ENCODE assay signal across 1 cellular context in genomic region chr10:71712170-71712569, GRCh38.
TF ChIP-seq lines count a peak whose summit lies in the region.

No MANE protein-coding gene starts in this region.

TF ChIP-seq in IMR-90, 13 proteins besides CTCF, POLR2A, EP300 and RAD21 (continued from another document):
- TF ChIP-seq, protein P1, sequence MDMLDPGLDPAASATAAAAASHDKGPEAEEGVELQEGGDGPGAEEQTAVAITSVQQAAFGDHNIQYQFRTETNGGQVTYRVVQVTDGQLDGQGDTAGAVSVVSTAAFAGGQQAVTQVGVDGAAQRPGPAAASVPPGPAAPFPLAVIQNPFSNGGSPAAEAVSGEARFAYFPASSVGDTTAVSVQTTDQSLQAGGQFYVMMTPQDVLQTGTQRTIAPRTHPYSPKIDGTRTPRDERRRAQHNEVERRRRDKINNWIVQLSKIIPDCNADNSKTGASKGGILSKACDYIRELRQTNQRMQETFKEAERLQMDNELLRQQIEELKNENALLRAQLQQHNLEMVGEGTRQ (IDR thresholded peaks at IDR 0.05; ENCODE audit: low read depth, low read length): no peak
- TF ChIP-seq CHD1 (IDR thresholded peaks at IDR 0.05; ENCODE audit: low read depth, low read length): no peak
